24 cellular contexts compared by ENCODE assay signal in genomic region chr3:151827816-151828215, GRCh38. TPM values are rescaled to one million over a fixed set of nuclear protein-coding genes. Genes with fewer than 3 reads are reported as not detected.
DNase-seq lines count a peak whose midpoint lies in the region; ATAC-seq and TF ChIP-seq lines count a peak whose summit lies in the region.
"Had no signal": no experiment of that assay in that cellular context is flagged by ENCODE, and none has a peak within 500 bp of the region (broad histone marks: within the 10 kb centered on the region; RNA-seq: fewer than 3 reads in every experiment).

No MANE protein-coding gene starts in this region.

- H3K4me1 Mint-ChIP-seq in MCF 10A (ENCODE audit: insufficient read depth, unreplicated experiment) = no peaks in the 10 kb centered on the region
- H3K4me1 Mint-ChIP-seq in activated T-cell treated with anti-CD3 and anti-CD28 coated beads, Interleukin-2, amount 50 U/mL, for 72 hours (ENCODE audit: low read depth) = no peaks in the 10 kb centered on the region
- no peaks in the 10 kb centered on the region for H3K4me1 Mint-ChIP-seq in activated naive CD8-positive, alpha-beta T cell treated with anti-CD3 and anti-CD28 coated beads, Interleukin-2, amount 50 U/mL, for 24 hours
- H3K4me1 Mint-ChIP-seq: T-cell had no signal

- no peaks in the 10 kb centered on the region for H3K9me2 ChIP-seq in PC-3 (replicated peaks; ENCODE audit: low read length)

- H3K4me3 Mint-ChIP-seq in MCF 10A (ENCODE audit: unreplicated experiment) = no peak overlapping the region
- no peak overlapping the region for H3K4me3 Mint-ChIP-seq in activated T-cell treated with anti-CD3 and anti-CD28 coated beads, Interleukin-2, amount 50 U/mL, for 72 hours
- H3K4me3 Mint-ChIP-seq in activated naive CD8-positive, alpha-beta T cell treated with anti-CD3 and anti-CD28 coated beads, Interleukin-2, amount 50 U/mL, for 24 hours = no peak overlapping the region
- H3K4me3 Mint-ChIP-seq: CD8-positive, alpha-beta T cell; T-cell had no signal

- DNase-seq in MCF 10A (ENCODE audit: unreplicated experiment) = peak; percentile 30
- DNase-seq in breast epithelium (ENCODE audit: low spot score in 2 of 2) = no peak
- peak; percentile 37 for DNase-seq in PC-3
- peak; percentile 53 for DNase-seq in epithelial cell of esophagus (ENCODE audit: low read depth)
- DNase-seq in posterior vena cava (ENCODE audit: low spot score) = no peak
- no peak for DNase-seq in activated T-cell treated with anti-CD3 and anti-CD28 coated beads, Interleukin-2, amount 50 U/mL, for 72 hours
- DNase-seq in activated naive CD8-positive, alpha-beta T cell treated with anti-CD3 and anti-CD28 coated beads, Interleukin-2, amount 50 U/mL, for 24 hours = no peak
- DNase-seq: AML-193; C1 segment of cervical spinal cord; CD8-positive, alpha-beta T cell; DND-41; KG1; MG63; NCI-H1048; NCI-H1417 treated with DMSO at 0.1 percent for 48 hours; NCI-H187; NCI-H446 treated with DMSO at 0.1 percent for 48 hours; NCI-H526 treated with DMSO at 0.1 percent for 48 hours; OCI-M1; SHP77 treated with DMSO at 0.1 percent for 48 hours; T-cell had no signal

- H3K27me3 ChIP-seq in breast epithelium = no peaks in the 10 kb centered on the region
- no peaks in the 10 kb centered on the region for H3K27me3 ChIP-seq in PC-3 (ENCODE audit: low read length)
- H3K27me3 ChIP-seq: MG63 had no signal

- TF ChIP-seq CTCF in MCF 10A (IDR thresholded peaks at IDR 0.05; ENCODE audit: unreplicated experiment) (no peak), breast epithelium (IDR thresholded peaks at IDR 0.05) (no peak), PC-3 (conservative IDR thresholded peaks at IDR 0.05; ENCODE audit: low read depth, low read length) (no peak), epithelial cell of esophagus (IDR thresholded peaks at IDR 0.05; ENCODE audit: insufficient read depth, low read depth, low read length, missing control alignments) (no peak)

- no peaks in the 10 kb centered on the region for H3F3A ChIP-seq in PC-3 (ENCODE audit: low read length, unreplicated experiment)

- H2AFZ ChIP-seq in PC-3 (ENCODE audit: low read length) = no peak overlapping the region

- POLR2A ChIA-PET in MCF 10A (lab: Yijun Ruan, JAX) = interaction anchor here (0.9 kb wide), 1 partner anchor 572 kb away, joined by 3 read pairs; no protein-coding TSS in a partner anchor
- POLR2A ChIA-PET in PC-3 (lab: Charles Lee; ENCODE audit: unreplicated experiment) = no interaction called here

- no peak overlapping the region for H3K4me2 ChIP-seq in PC-3 (ENCODE audit: low read length)

- no peak overlapping the region for H3K27ac Mint-ChIP-seq in MCF 10A (ENCODE audit: low read depth, unreplicated experiment)
- no peak overlapping the region for H3K27ac Mint-ChIP-seq in activated T-cell treated with anti-CD3 and anti-CD28 coated beads, Interleukin-2, amount 50 U/mL, for 72 hours
- H3K27ac Mint-ChIP-seq in activated naive CD8-positive, alpha-beta T cell treated with anti-CD3 and anti-CD28 coated beads, Interleukin-2, amount 50 U/mL, for 24 hours = no peak overlapping the region
- H3K27ac Mint-ChIP-seq: CD8-positive, alpha-beta T cell; T-cell had no signal

- H3K27ac ChIP-seq in breast epithelium = no peak overlapping the region
- no peak overlapping the region for H3K27ac ChIP-seq in PC-3 (ENCODE audit: low read length)

- H3K4me3 ChIP-seq in breast epithelium (no peak overlapping the region), PC-3 (ENCODE audit: low read length) (no peak overlapping the region), epithelial cell of esophagus (ENCODE audit: low read length) (no peak overlapping the region)
- H3K4me3 ChIP-seq: MG63 had no signal

- H4K20me1 ChIP-seq in PC-3 (ENCODE audit: low read length) = no peaks in the 10 kb centered on the region

- no peaks in the 10 kb centered on the region for H3K36me3 ChIP-seq in breast epithelium
- no peaks in the 10 kb centered on the region for H3K36me3 ChIP-seq in PC-3 (ENCODE audit: low read depth, low read length)
- H3K36me3 ChIP-seq: MG63 had no signal

- no peaks in the 10 kb centered on the region for H3K79me2 ChIP-seq in PC-3 (ENCODE audit: low read length)

- H3K36me3 Mint-ChIP-seq in MCF 10A (ENCODE audit: insufficient read depth, unreplicated experiment) = no peaks in the 10 kb centered on the region
- H3K36me3 Mint-ChIP-seq in activated T-cell treated with anti-CD3 and anti-CD28 coated beads, Interleukin-2, amount 50 U/mL, for 72 hours (ENCODE audit: insufficient read depth in 2 of 2) = no peaks in the 10 kb centered on the region
- no peaks in the 10 kb centered on the region for H3K36me3 Mint-ChIP-seq in activated naive CD8-positive, alpha-beta T cell treated with anti-CD3 and anti-CD28 coated beads, Interleukin-2, amount 50 U/mL, for 24 hours (ENCODE audit: low read depth)
- H3K36me3 Mint-ChIP-seq: CD8-positive, alpha-beta T cell; T-cell had no signal

- no peak for ATAC-seq in PC-3
- no peak for ATAC-seq in activated T-cell treated with anti-CD3 and anti-CD28 coated beads, Interleukin-2, amount 50 U/mL, for 72 hours (replicated peaks in 1 of 2)
- ATAC-seq in GM21423 (IDR thresholded peaks at IDR 0.05; ENCODE audit: unreplicated experiment) = no peak
- ATAC-seq in activated naive CD8-positive, alpha-beta T cell treated with anti-CD3 and anti-CD28 coated beads, Interleukin-2, amount 50 U/mL, for 24 hours = no peak
- ATAC-seq: CD8-positive, alpha-beta T cell; T-cell had no signal

- H3K9ac ChIP-seq in PC-3 (ENCODE audit: low read length) = no peak overlapping the region

- BruUV-seq in MCF 10A (replicated peaks; lab: Mats Ljungman, UMichigan) (no TSS peak), PC-3 (replicated peaks; lab: Mats Ljungman, UMichigan) (no TSS peak)

- CTCF ChIA-PET in MCF 10A (lab: Yijun Ruan, JAX) = interaction anchor here (0.5 to 1.6 kb wide), 3 partner anchors 9 to 360 kb away, joined by 3 to 7 read pairs (median 5); no protein-coding TSS in a partner anchor
- CTCF ChIA-PET in PC-3 (lab: Charles Lee) = no interaction called here

- no peaks in the 10 kb centered on the region for H3K27me3 Mint-ChIP-seq in MCF 10A (ENCODE audit: insufficient read depth, unreplicated experiment)
- peaks cover 11% of the 10 kb centered on the region for H3K27me3 Mint-ChIP-seq in activated T-cell treated with anti-CD3 and anti-CD28 coated beads, Interleukin-2, amount 50 U/mL, for 72 hours (ENCODE audit: low read depth)
- peaks cover 8% of the 10 kb centered on the region for H3K27me3 Mint-ChIP-seq in activated naive CD8-positive, alpha-beta T cell treated with anti-CD3 and anti-CD28 coated beads, Interleukin-2, amount 50 U/mL, for 24 hours

- H3K4me1 ChIP-seq in breast epithelium (no peaks in the 10 kb centered on the region), PC-3 (ENCODE audit: insufficient read depth, low read length) (no peaks in the 10 kb centered on the region)

- H3K9me3 Mint-ChIP-seq in MCF 10A (ENCODE audit: unreplicated experiment) = no peaks in the 10 kb centered on the region
- peaks cover 0 to 4% of the 10 kb centered on the region in 2 donors for H3K9me3 Mint-ChIP-seq in activated T-cell treated with anti-CD3 and anti-CD28 coated beads, Interleukin-2, amount 50 U/mL, for 72 hours
- H3K9me3 Mint-ChIP-seq in activated naive CD8-positive, alpha-beta T cell treated with anti-CD3 and anti-CD28 coated beads, Interleukin-2, amount 50 U/mL, for 24 hours = peaks cover 5% of the 10 kb centered on the region
- H3K9me3 Mint-ChIP-seq: CD8-positive, alpha-beta T cell had no signal

- TF ChIP-seq POLR2A in breast epithelium (IDR thresholded peaks at IDR 0.05) = no peak

- intact Hi-C loops in MCF 10A (cut with micrococcal nuclease) (no loop called here), breast epithelium (cut with DNase I; ENCODE audit: low total_unique reads) (no loop called here), PC-3 (cut with micrococcal nuclease) (no loop called here), posterior vena cava (cut with DNase I) (no loop called here)

- no peaks in the 10 kb centered on the region for H3K9me3 ChIP-seq in breast epithelium
- no peaks in the 10 kb centered on the region for H3K9me3 ChIP-seq in PC-3 (ENCODE audit: low read length)
- H3K9me3 ChIP-seq: MG63 had no signal

RNA-seq across cellular contexts. Expression of gene AADAC, which starts 13.9 kb away (rescaled TPM):
- total RNA-seq in MCF 10A (2022) (not detected in 2 replicates), breast epithelium (1 to 10 TPM in 1 of 3 donors, not detected in 2; 4.5 TPM), PC-3 (2014; rRNA removed) (0.18 TPM in 1 of 2 replicates, not detected in the other), posterior vena cava (under 1 TPM; 0.14 to 0.42 TPM)
- not detected for total RNA-seq in activated T-cell treated with anti-CD3 and anti-CD28 coated beads, Interleukin-2, amount 50 U/mL, for 72 hours
- total RNA-seq: CD8-positive, alpha-beta T cell; G401; H1 had no signal

RNA-seq across cellular contexts. Expression of gene SUCNR1, which starts 45.6 kb away (rescaled TPM):
- total RNA-seq in MCF 10A (2022) (not detected in 2 replicates), breast epithelium (1 to 10 TPM in 2 of 3 donors, under 1 TPM in 1; 0.33 to 1.6 (median 1.3) TPM), PC-3 (2014; rRNA removed) (not detected in 2 replicates), posterior vena cava (1 to 10 TPM; 1.3 to 1.9 TPM)
- total RNA-seq in activated T-cell treated with anti-CD3 and anti-CD28 coated beads, Interleukin-2, amount 50 U/mL, for 72 hours = under 1 TPM in 1 of 2 donors, not detected in 1; 0.05 TPM
- total RNA-seq: CD8-positive, alpha-beta T cell; H1; T-cell had no signal

Comparison
In these comparisons a context has a peak if more than half of its experiments do, and no peak if none do; other contexts are left out.
1. DNase-seq: peak in MCF 10A (single experiment), PC-3 (single experiment) and epithelial cell of esophagus (single experiment); none in breast epithelium (0 of 2), posterior vena cava (single experiment), activated T-cell treated with anti-CD3 and anti-CD28 coated beads, Interleukin-2, amount 50 U/mL, for 72 hours (0 of 2) and activated naive CD8-positive, alpha-beta T cell treated with anti-CD3 and anti-CD28 coated beads, Interleukin-2, amount 50 U/mL, for 24 hours (single experiment).